In genomic region chr10:110016037-110016436, GRCh38 we compare ENCODE assay signal across 8 cellular contexts. TPM values are rescaled to one million over a fixed set of nuclear protein-coding genes. Genes with fewer than 3 reads are reported as not detected.
DNase-seq lines count a peak whose midpoint lies in the region; TF ChIP-seq lines count a peak whose summit lies in the region.

No MANE protein-coding gene starts in this region.

- no peaks in the 10 kb centered on the region for H3K27me3 Mint-ChIP-seq in endothelial cell (ENCODE audit: unreplicated experiment)

- H3K79me2 ChIP-seq in neural cell (replicated peaks; ENCODE audit: insufficient read depth, low read length): peaks cover 31% of the 10 kb centered on the region

- in situ Hi-C loops in G401 (cut with HindIII; ENCODE audit: low sequenced_read_pairs): loop anchor here (25.0 kb wide), 1 partner anchor 129 kb away; no protein-coding TSS in a partner anchor

- no peaks in the 10 kb centered on the region for H3K9me2 ChIP-seq in neural cell (ENCODE audit: insufficient read depth, low read length)

- no peak overlapping the region for H3K27ac ChIP-seq in neural cell (ENCODE audit: low read length)

- H3K4me1 Mint-ChIP-seq in endothelial cell (ENCODE audit: unreplicated experiment): peaks cover 21% of the 10 kb centered on the region

- H3K36me3 Mint-ChIP-seq in endothelial cell (ENCODE audit: low read depth, unreplicated experiment): no peaks in the 10 kb centered on the region

- H3K9me3 Mint-ChIP-seq in endothelial cell (ENCODE audit: unreplicated experiment): no peaks in the 10 kb centered on the region

- TF ChIP-seq EP300 in neural cell (conservative IDR thresholded peaks at IDR 0.05; ENCODE audit: poor library complexity, severe bottlenecking): no peak

- no peak for TF ChIP-seq RAD21 in neural cell (conservative IDR thresholded peaks at IDR 0.05)

- DNase-seq in G401 (ENCODE audit: low spot score) (peak; percentile 78), NCI-H226 (peak; percentile 37), endothelial cell (ENCODE audit: low spot score) (no peak), GM19240 (ENCODE audit: insufficient read length, low spot score) (no peak), NCI-H1092 (lab: John Stamatoyannopoulos, UW) (no peak), NCI-H2227 treated with DMSO at 0.1 percent for 48 hours (lab: John Stamatoyannopoulos, UW) (no peak), NCI-H774 (lab: John Stamatoyannopoulos, UW) (no peak)

- no peaks in the 10 kb centered on the region for H3F3A ChIP-seq in neural cell (ENCODE audit: insufficient read depth, low read length, poor library complexity, severe bottlenecking)

- no peaks in the 10 kb centered on the region for H3K27me3 ChIP-seq in neural cell (ENCODE audit: insufficient read depth, low read depth, low read length)

- no peaks in the 10 kb centered on the region for H3K36me3 ChIP-seq in neural cell (ENCODE audit: insufficient read depth, low read length)

- H3K27ac Mint-ChIP-seq in endothelial cell (ENCODE audit: unreplicated experiment): peak overlapping the region; percentile 48

- H2AFZ ChIP-seq in neural cell (ENCODE audit: low read depth, low read length): no peak overlapping the region

- TF ChIP-seq CTCF in endothelial cell (IDR thresholded peaks at IDR 0.05; ENCODE audit: unreplicated experiment) (no peak), neural cell (IDR thresholded peaks at IDR 0.05; ENCODE audit: poor library complexity, severe bottlenecking) (peak; percentile 12)

- no peak overlapping the region for H3K4me3 ChIP-seq in neural cell (ENCODE audit: low read length)

- no peaks in the 10 kb centered on the region for H4K20me1 ChIP-seq in neural cell (ENCODE audit: insufficient read depth)

- H3K9ac ChIP-seq in neural cell (ENCODE audit: low read length): no peak overlapping the region

- H3K4me2 ChIP-seq in neural cell (ENCODE audit: low read length): no peak overlapping the region

- no peak overlapping the region for H3K4me3 Mint-ChIP-seq in endothelial cell (ENCODE audit: unreplicated experiment)

- H3K9me3 ChIP-seq in neural cell (ENCODE audit: low read length): no peaks in the 10 kb centered on the region

TF ChIP-seq in neural cell, 6 proteins besides CTCF, POLR2A, EP300 and RAD21:
- no peak for TF ChIP-seq EZH2 (IDR thresholded peaks at IDR 0.05; ENCODE audit: borderline replicate concordance, insufficient read depth, low read length, poor library complexity, severe bottlenecking)
- TF ChIP-seq POLR2AphosphoS5 (IDR thresholded peaks at IDR 0.05): no peak
- TF ChIP-seq REST (IDR thresholded peaks at IDR 0.05; ENCODE audit: borderline replicate concordance): no peak
- no peak for TF ChIP-seq MXI1 (conservative IDR thresholded peaks at IDR 0.05; ENCODE audit: poor library complexity, severe bottlenecking)
- TF ChIP-seq SMC3 (conservative IDR thresholded peaks at IDR 0.05; ENCODE audit: poor library complexity): no peak
- no peak for TF ChIP-seq TAF1 (IDR thresholded peaks at IDR 0.05; ENCODE audit: low read depth)

RNA-seq across cellular contexts. Expression of gene ADD3, which starts 8.3 kb away (rescaled TPM):
- total RNA-seq in G401 (2014; rRNA removed; shearing (Covaris generic)): 58.2 and 69.6 TPM in 2 replicates
- total RNA-seq in endothelial cell (ENCODE audit: unreplicated experiment): 125 TPM
- polyA plus RNA-seq in neural cell: 29.7 and 40.6 TPM in 2 replicates
- 54.0 and 83.7 TPM in 2 replicates for polyA minus RNA-seq in neural cell

Comparison
In these comparisons a context has a peak if more than half of its experiments do, and no peak if none do; other contexts are left out.
1. DNase-seq: peak in G401 (single experiment) and NCI-H226 (single experiment); none in endothelial cell (single experiment), GM19240 (single experiment), NCI-H1092 (single experiment), NCI-H2227 treated with DMSO at 0.1 percent for 48 hours (single experiment) and NCI-H774 (single experiment).